ENCODE assay signal across 1 cellular context in the genomic region with DNA sequence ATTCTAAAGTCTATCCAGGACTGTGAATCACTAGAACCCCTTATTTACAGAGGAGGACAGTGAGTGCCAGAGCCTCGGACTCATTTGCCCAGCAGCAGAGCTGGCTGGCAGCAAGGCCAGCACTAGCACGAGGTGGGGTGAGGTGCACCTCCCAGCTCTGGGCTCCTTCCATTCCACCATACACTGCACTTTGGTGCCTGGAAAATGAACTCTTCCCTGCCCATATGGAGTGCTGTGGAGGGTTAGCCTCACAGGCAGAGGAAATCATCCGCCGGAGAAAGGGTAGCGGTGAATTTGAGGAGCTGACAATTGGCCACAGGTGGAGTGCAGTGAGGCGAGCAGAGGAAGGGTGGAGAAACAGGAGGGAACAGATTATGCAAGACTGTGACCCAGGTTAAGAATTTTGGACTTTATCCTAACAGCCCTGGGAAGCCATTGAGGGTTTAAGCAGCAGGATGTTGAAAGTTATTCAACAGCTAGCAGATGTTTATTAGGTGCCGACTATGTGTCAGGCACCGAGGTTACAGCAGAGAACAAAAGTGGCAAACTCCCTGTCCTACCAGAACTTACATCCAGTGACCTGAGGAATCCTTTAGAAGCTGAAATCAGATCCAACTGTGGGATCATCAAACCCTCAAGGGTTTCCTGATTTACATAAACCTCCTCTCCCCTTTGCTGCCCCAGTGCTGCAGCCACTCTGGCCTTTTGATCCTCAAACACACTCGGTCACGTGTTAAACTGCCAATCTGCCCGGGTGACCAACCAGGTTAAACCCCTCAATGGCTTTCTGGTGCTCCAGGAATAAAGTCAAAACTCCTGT.
TF ChIP-seq lines count a peak whose summit lies in the region.

No MANE protein-coding gene starts in this region.

TF ChIP-seq in HepG2, 621 proteins besides CTCF, POLR2A, EP300 and RAD21 (continued from another document and continues in another):
- TF ChIP-seq, protein P1, sequence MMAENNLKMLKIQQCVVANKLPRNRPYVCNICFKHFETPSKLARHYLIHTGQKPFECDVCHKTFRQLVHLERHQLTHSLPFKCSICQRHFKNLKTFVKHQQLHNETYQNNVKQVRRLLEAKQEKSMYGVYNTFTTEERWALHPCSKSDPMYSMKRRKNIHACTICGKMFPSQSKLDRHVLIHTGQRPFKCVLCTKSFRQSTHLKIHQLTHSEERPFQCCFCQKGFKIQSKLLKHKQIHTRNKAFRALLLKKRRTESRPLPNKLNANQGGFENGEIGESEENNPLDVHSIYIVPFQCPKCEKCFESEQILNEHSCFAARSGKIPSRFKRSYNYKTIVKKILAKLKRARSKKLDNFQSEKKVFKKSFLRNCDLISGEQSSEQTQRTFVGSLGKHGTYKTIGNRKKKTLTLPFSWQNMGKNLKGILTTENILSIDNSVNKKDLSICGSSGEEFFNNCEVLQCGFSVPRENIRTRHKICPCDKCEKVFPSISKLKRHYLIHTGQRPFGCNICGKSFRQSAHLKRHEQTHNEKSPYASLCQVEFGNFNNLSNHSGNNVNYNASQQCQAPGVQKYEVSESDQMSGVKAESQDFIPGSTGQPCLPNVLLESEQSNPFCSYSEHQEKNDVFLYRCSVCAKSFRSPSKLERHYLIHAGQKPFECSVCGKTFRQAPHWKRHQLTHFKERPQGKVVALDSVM (CRISPR knock-in tag; IDR thresholded peaks at IDR 0.05), result peak; percentile 27; the same call in 1 of the 2 replicates
- TF ChIP-seq, protein P2, sequence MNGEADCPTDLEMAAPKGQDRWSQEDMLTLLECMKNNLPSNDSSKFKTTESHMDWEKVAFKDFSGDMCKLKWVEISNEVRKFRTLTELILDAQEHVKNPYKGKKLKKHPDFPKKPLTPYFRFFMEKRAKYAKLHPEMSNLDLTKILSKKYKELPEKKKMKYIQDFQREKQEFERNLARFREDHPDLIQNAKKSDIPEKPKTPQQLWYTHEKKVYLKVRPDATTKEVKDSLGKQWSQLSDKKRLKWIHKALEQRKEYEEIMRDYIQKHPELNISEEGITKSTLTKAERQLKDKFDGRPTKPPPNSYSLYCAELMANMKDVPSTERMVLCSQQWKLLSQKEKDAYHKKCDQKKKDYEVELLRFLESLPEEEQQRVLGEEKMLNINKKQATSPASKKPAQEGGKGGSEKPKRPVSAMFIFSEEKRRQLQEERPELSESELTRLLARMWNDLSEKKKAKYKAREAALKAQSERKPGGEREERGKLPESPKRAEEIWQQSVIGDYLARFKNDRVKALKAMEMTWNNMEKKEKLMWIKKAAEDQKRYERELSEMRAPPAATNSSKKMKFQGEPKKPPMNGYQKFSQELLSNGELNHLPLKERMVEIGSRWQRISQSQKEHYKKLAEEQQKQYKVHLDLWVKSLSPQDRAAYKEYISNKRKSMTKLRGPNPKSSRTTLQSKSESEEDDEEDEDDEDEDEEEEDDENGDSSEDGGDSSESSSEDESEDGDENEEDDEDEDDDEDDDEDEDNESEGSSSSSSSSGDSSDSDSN (CRISPR knock-in tag; IDR thresholded peaks at IDR 0.05), result peak; percentile 65; the same call in 1 of the 2 replicates
- TF ChIP-seq, protein P3, sequence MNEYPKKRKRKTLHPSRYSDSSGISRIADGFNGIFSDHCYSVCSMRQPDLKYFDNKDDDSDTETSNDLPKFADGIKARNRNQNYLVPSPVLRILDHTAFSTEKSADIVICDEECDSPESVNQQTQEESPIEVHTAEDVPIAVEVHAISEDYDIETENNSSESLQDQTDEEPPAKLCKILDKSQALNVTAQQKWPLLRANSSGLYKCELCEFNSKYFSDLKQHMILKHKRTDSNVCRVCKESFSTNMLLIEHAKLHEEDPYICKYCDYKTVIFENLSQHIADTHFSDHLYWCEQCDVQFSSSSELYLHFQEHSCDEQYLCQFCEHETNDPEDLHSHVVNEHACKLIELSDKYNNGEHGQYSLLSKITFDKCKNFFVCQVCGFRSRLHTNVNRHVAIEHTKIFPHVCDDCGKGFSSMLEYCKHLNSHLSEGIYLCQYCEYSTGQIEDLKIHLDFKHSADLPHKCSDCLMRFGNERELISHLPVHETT (CRISPR knock-in tag; conservative IDR thresholded peaks at IDR 0.05), result no peak
- TF ChIP-seq TEAD3 (CRISPR knock-in tag; optimal IDR thresholded peaks at IDR 0.05; ENCODE audit: borderline replicate concordance) (peak; percentile 86), KDM4B (CRISPR knock-in tag; IDR thresholded peaks at IDR 0.05) (peak; percentile 80; the same call in 1 of the 2 replicates), GATAD2A (CRISPR knock-in tag; IDR thresholded peaks at IDR 0.05) (peak; percentile 85; the same call in 1 of the 2 replicates), MEF2D (CRISPR knock-in tag; IDR thresholded peaks at IDR 0.05) (peak; percentile 90), ELF3 (CRISPR knock-in tag; IDR thresholded peaks at IDR 0.05) (peak; percentile 63; the same call in 1 of the 2 replicates), ZNF761 (CRISPR knock-in tag; conservative IDR thresholded peaks at IDR 0.05) (peak; percentile 95), GABPA (IDR thresholded peaks at IDR 0.05; ENCODE audit: low read depth, low read length) (no peak), GABPA (CRISPR knock-in tag; IDR thresholded peaks at IDR 0.05; ENCODE audit: low read depth) (peak; percentile 61), ZNF225 (CRISPR knock-in tag; IDR thresholded peaks at IDR 0.05) (no peak; the same call in 1 of the 2 replicates), SNAPC2 (CRISPR knock-in tag; IDR thresholded peaks at IDR 0.05) (peak; percentile 81; the same call in 1 of the 2 replicates), ZNF567 (CRISPR knock-in tag; IDR thresholded peaks at IDR 0.05; ENCODE audit: borderline replicate concordance) (peak; percentile 28; the same call in 1 of the 2 replicates), KDM1A (CRISPR knock-in tag; IDR thresholded peaks at IDR 0.05) (no peak; the same call in 1 of the 2 replicates), ZNF235 (CRISPR knock-in tag; IDR thresholded peaks at IDR 0.05; ENCODE audit: borderline replicate concordance) (no peak), SALL1 (CRISPR knock-in tag; IDR thresholded peaks at IDR 0.05) (peak; percentile 94), HNRNPH1 (optimal IDR thresholded peaks at IDR 0.05; ENCODE audit: low read depth, low read length) (no peak), ZNF605 (CRISPR knock-in tag; IDR thresholded peaks at IDR 0.05) (peak; percentile 91), PCBP2 (optimal IDR thresholded peaks at IDR 0.05; ENCODE audit: low read depth, low read length, poor library complexity, severe bottlenecking) (no peak), ZNF773 (CRISPR knock-in tag; IDR thresholded peaks at IDR 0.05; ENCODE audit: borderline replicate concordance) (no peak), ZNF441 (CRISPR knock-in tag; IDR thresholded peaks at IDR 0.05; ENCODE audit: borderline replicate concordance) (peak; percentile 71; the same call in 1 of the 2 replicates), FOXA1 (IDR thresholded peaks at IDR 0.05) (no peak), FOXA1 (CRISPR knock-in tag; IDR thresholded peaks at IDR 0.05) (peak; percentile 63), RORA (CRISPR knock-in tag; IDR thresholded peaks at IDR 0.05) (no peak), TSC22D2 (CRISPR knock-in tag; IDR thresholded peaks at IDR 0.05; ENCODE audit: borderline replicate concordance) (no peak), SALL2 (CRISPR knock-in tag; IDR thresholded peaks at IDR 0.05) (peak; percentile 89), ZNF792 (CRISPR knock-in tag; IDR thresholded peaks at IDR 0.05) (peak; percentile 88; the same call in 1 of the 2 replicates), REPIN1 (CRISPR knock-in tag; IDR thresholded peaks at IDR 0.05; ENCODE audit: borderline replicate concordance, low read depth) (peak; percentile 81), KMT2A (CRISPR knock-in tag; IDR thresholded peaks at IDR 0.05) (peak; percentile 79)
- TF ChIP-seq, protein P4, sequence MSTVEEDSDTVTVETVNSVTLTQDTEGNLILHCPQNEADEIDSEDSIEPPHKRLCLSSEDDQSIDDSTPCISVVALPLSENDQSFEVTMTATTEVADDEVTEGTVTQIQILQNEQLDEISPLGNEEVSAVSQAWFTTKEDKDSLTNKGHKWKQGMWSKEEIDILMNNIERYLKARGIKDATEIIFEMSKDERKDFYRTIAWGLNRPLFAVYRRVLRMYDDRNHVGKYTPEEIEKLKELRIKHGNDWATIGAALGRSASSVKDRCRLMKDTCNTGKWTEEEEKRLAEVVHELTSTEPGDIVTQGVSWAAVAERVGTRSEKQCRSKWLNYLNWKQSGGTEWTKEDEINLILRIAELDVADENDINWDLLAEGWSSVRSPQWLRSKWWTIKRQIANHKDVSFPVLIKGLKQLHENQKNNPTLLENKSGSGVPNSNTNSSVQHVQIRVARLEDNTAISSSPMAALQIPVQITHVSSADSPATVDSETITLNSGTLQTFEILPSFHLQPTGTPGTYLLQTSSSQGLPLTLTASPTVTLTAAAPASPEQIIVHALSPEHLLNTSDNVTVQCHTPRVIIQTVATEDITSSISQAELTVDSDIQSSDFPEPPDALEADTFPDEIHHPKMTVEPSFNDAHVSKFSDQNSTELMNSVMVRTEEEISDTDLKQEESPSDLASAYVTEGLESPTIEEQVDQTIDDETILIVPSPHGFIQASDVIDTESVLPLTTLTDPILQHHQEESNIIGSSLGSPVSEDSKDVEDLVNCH (CRISPR knock-in tag; IDR thresholded peaks at IDR 0.05), result no peak
- TF ChIP-seq, protein P5, sequence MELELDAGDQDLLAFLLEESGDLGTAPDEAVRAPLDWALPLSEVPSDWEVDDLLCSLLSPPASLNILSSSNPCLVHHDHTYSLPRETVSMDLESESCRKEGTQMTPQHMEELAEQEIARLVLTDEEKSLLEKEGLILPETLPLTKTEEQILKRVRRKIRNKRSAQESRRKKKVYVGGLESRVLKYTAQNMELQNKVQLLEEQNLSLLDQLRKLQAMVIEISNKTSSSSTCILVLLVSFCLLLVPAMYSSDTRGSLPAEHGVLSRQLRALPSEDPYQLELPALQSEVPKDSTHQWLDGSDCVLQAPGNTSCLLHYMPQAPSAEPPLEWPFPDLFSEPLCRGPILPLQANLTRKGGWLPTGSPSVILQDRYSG (CRISPR knock-in tag; IDR thresholded peaks at IDR 0.05), result peak; percentile 93; the same call in 1 of the 2 replicates
- TF ChIP-seq, protein P6, sequence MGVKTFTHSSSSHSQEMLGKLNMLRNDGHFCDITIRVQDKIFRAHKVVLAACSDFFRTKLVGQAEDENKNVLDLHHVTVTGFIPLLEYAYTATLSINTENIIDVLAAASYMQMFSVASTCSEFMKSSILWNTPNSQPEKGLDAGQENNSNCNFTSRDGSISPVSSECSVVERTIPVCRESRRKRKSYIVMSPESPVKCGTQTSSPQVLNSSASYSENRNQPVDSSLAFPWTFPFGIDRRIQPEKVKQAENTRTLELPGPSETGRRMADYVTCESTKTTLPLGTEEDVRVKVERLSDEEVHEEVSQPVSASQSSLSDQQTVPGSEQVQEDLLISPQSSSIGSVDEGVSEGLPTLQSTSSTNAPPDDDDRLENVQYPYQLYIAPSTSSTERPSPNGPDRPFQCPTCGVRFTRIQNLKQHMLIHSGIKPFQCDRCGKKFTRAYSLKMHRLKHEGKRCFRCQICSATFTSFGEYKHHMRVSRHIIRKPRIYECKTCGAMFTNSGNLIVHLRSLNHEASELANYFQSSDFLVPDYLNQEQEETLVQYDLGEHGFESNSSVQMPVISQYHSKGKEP (CRISPR knock-in tag; IDR thresholded peaks at IDR 0.05), result no peak
- TF ChIP-seq, protein P7, sequence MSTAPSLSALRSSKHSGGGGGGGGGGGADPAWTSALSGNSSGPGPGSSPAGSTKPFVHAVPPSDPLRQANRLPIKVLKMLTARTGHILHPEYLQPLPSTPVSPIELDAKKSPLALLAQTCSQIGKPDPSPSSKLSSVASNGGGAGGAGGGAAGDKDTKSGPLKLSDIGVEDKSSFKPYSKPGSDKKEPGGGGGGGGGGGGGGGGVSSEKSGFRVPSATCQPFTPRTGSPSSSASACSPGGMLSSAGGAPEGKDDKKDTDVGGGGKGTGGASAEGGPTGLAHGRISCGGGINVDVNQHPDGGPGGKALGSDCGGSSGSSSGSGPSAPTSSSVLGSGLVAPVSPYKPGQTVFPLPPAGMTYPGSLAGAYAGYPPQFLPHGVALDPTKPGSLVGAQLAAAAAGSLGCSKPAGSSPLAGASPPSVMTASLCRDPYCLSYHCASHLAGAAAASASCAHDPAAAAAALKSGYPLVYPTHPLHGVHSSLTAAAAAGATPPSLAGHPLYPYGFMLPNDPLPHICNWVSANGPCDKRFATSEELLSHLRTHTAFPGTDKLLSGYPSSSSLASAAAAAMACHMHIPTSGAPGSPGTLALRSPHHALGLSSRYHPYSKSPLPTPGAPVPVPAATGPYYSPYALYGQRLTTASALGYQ (CRISPR knock-in tag; IDR thresholded peaks at IDR 0.05), result peak; percentile 93
- TF ChIP-seq, protein P8, sequence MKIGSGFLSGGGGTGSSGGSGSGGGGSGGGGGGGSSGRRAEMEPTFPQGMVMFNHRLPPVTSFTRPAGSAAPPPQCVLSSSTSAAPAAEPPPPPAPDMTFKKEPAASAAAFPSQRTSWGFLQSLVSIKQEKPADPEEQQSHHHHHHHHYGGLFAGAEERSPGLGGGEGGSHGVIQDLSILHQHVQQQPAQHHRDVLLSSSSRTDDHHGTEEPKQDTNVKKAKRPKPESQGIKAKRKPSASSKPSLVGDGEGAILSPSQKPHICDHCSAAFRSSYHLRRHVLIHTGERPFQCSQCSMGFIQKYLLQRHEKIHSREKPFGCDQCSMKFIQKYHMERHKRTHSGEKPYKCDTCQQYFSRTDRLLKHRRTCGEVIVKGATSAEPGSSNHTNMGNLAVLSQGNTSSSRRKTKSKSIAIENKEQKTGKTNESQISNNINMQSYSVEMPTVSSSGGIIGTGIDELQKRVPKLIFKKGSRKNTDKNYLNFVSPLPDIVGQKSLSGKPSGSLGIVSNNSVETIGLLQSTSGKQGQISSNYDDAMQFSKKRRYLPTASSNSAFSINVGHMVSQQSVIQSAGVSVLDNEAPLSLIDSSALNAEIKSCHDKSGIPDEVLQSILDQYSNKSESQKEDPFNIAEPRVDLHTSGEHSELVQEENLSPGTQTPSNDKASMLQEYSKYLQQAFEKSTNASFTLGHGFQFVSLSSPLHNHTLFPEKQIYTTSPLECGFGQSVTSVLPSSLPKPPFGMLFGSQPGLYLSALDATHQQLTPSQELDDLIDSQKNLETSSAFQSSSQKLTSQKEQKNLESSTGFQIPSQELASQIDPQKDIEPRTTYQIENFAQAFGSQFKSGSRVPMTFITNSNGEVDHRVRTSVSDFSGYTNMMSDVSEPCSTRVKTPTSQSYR (CRISPR knock-in tag; IDR thresholded peaks at IDR 0.05; ENCODE audit: borderline replicate concordance), result no peak
- TF ChIP-seq, protein P9, sequence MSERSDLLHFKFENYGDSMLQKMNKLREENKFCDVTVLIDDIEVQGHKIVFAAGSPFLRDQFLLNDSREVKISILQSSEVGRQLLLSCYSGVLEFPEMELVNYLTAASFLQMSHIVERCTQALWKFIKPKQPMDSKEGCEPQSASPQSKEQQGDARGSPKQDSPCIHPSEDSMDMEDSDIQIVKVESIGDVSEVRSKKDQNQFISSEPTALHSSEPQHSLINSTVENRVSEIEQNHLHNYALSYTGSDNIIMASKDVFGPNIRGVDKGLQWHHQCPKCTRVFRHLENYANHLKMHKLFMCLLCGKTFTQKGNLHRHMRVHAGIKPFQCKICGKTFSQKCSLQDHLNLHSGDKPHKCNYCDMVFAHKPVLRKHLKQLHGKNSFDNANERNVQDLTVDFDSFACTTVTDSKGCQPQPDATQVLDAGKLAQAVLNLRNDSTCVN (CRISPR knock-in tag; IDR thresholded peaks at IDR 0.05; ENCODE audit: borderline replicate concordance), result no peak
